Comparison of ENCODE assay signal across 18 cellular contexts in the genomic region with DNA sequence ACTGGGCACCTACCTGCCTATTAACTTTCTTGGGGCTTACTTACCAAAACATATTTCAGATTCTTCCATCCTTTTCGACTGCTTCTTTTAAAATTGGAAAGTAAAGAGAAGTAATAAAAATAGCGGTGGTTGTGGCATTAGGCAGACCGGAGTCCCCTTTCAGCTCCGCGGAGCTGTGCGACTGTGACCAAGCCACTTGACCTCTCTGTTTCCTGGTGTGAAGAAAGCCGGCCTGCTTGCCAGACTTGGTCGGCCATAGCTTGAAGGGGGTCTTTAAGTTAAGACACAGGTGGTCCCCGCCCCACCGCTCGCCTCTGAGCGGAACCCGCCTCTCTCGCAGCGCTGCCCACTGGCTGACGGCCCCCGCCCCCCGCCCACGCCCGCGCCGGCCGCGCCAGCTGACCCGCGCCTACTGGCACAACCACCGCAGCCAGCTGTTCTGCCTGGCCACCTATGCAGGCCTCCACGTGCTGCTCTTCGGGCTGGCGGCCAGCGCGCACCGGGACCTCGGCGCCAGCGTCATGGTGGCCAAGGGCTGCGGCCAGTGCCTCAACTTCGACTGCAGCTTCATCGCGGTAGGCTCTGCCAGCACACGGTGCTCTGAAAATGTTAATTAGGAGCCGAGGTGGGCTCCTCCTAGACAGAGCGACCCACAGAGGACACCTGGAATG. TPM values are rescaled to one million over a fixed set of nuclear protein-coding genes. Genes with fewer than 3 reads are reported as not detected.
"Had no signal": no experiment of that assay in that cellular context is flagged by ENCODE, and none has a peak within 500 bp of the region (broad histone marks: within the 10 kb centered on the region; RNA-seq: fewer than 3 reads in every experiment).

No MANE protein-coding gene starts in this region.

- H3K4me1 ChIP-seq: testis had no signal

- H3K4me3 ChIP-seq: sigmoid colon, stomach had no signal

- H3K27me3 ChIP-seq: brain microvascular endothelial cell, testis, upper lobe of left lung had no signal

- DNase-seq: activated B cell treated with CpG ODN at 0.5 μM for 24 hours; activated CD4-positive, alpha-beta T cell treated with anti-CD3 and anti-CD28 coated beads, Interleukin-2, amount 10 ng/mL, durations not matched to agents 24 days and 14 days; activated naive CD4-positive, alpha-beta T cell treated with Interleukin-2 at 50 U/mL for 16 hours; anterior cingulate cortex; brain microvascular endothelial cell; cortex of kidney; effector CD4-positive, alpha-beta T cell; hypothalamus; sigmoid colon; stimulated activated CD4-positive, alpha-beta T cell treated with anti-CD3 and anti-CD28 coated beads, Interleukin-12 subunit alpha, Interleukin-12 subunit beta, amount 100 ng/mL, for 4 hours; stimulated activated CD4-positive, alpha-beta T cell treated with anti-CD3 and anti-CD28 coated beads, Interleukin-2, amount 100 ng/mL, for 24 hours; stomach; testis had no signal

- ATAC-seq: activated T-helper 17 cell treated with anti-CD3 and anti-CD28 coated beads, Interleukin-2, amount 50 U/mL, for 72 hours; natural killer cell treated with Interleukin-12 subunit alpha and Interleukin-12 subunit beta and Interleukin-15 and Interleukin-18, amount 100 ng/mL, for 72 hours had no signal

- H3K27ac ChIP-seq: brain microvascular endothelial cell, sigmoid colon, stomach, testis, upper lobe of left lung had no signal

- H3K9me3 ChIP-seq: sigmoid colon, stomach, testis, upper lobe of left lung had no signal

- H3K36me3 ChIP-seq: brain microvascular endothelial cell, sigmoid colon, stomach, upper lobe of left lung had no signal

RNA-seq across cellular contexts. Expression of a gene that starts 18.3 kb away (rescaled TPM):
- total RNA-seq: activated CD4-positive, alpha-beta T cell treated with anti-CD3 and anti-CD28 coated beads, Interleukin-2, amount 10 ng/mL, durations not matched to agents 24 days and 14 days; activated T-helper 17 cell treated with anti-CD3 and anti-CD28 coated beads, Interleukin-2, amount 50 U/mL, for 72 hours; endothelial cell of umbilical vein; natural killer cell treated with Interleukin-12 subunit alpha and Interleukin-12 subunit beta and Interleukin-15 and Interleukin-18, amount 100 ng/mL, for 72 hours; pulmonary artery endothelial cell had no signal
